17 cellular contexts compared by ENCODE assay signal in genomic region chr1:93700532-93701469, GRCh38. TPM values are rescaled to one million over a fixed set of nuclear protein-coding genes. Genes with fewer than 3 reads are reported as not detected.
A peak's percentile ranks its signal among the peaks of the same experiment; 100 is the strongest.
DNase-seq lines count a peak whose midpoint lies in the region; ATAC-seq and TF ChIP-seq lines count a peak whose summit lies in the region.
"Had no signal": no experiment of that assay in that cellular context is flagged by ENCODE, and none has a peak within 500 bp of the region (broad histone marks: within the 10 kb centered on the region; RNA-seq: fewer than 3 reads in every experiment).

No MANE protein-coding gene starts in this region.

- TSS peak; percentile 90 for BruUV-seq in HCT116 (replicated peaks; lab: Mats Ljungman, UMichigan)

- no peaks in the 10 kb centered on the region for H3K36me3 ChIP-seq in HCT116 (ENCODE audit: control insufficient read depth in 1 of 2, insufficient read depth in 2 of 2, low read length in 2 of 2)
- no peaks in the 10 kb centered on the region for H3K36me3 ChIP-seq in SJSA1
- no peaks in the 10 kb centered on the region for H3K36me3 ChIP-seq in esophagus squamous epithelium
- H3K36me3 ChIP-seq in sigmoid colon: no peaks in the 10 kb centered on the region

- peak overlapping the region; percentile 73 for H3K9ac ChIP-seq in HCT116 (ENCODE audit: low read length)
- H3K9ac ChIP-seq: KMS-11 had no signal

- TF ChIP-seq CTCF in HCT116 (IDR thresholded peaks at IDR 0.05 in 2 of 3, conservative IDR thresholded peaks at IDR 0.05 in 1 of 3; ENCODE audit: borderline replicate concordance in 1 of 3, insufficient read depth in 1 of 3, low read depth in 2 of 3, low read length in 2 of 3): no peak
- no peak for TF ChIP-seq CTCF in esophagus squamous epithelium (IDR thresholded peaks at IDR 0.05)
- no peak for TF ChIP-seq CTCF in sigmoid colon (IDR thresholded peaks at IDR 0.05)

- CTCF ChIA-PET in HCT116 (lab: Charles Lee): no interaction called here

- WGBS in esophagus squamous epithelium, 2 donors: 88 to 93% methylated on average over 12 to 17 of the region's 22 CpGs
- 93 to 95% methylated on average over 22 of the region's 22 CpGs for WGBS in sigmoid colon, 2 donors

- no peaks in the 10 kb centered on the region for H3K79me2 ChIP-seq in HCT116 (ENCODE audit: insufficient read depth, low read length)

- no peak for TF ChIP-seq RAD21 in HCT116 (IDR thresholded peaks at IDR 0.05; ENCODE audit: low read depth)

- no peak for DNase-seq in HCT116 (ENCODE audit: low read depth, low spot score)
- no peak for DNase-seq in SJSA1 (ENCODE audit: low read depth in 1 of 2, low spot score in 2 of 2)
- DNase-seq in esophagus squamous epithelium (lab: John Stamatoyannopoulos, UW): no peak
- peak; percentile 60 for DNase-seq in sigmoid colon
- no peak for DNase-seq in activated gamma-delta T cell treated with Interleukin-2 at 50 U/mL for 16 hours
- DNase-seq in T1000 (lab: John Stamatoyannopoulos, UW): no peak
- DNase-seq in superior temporal gyrus (ENCODE audit: extremely low spot score): no peak
- no peak for DNase-seq in HK-2 (ENCODE audit: unreplicated experiment)
- DNase-seq: hippocampal formation; midbrain; NCI-H1105 treated with DMSO at 0.1 percent for 48 hours; NCI-H2227 treated with DMSO at 0.1 percent for 48 hours; nucleus accumbens; SHP77; stimulated activated CD4-positive, alpha-beta T cell treated with anti-CD3 and anti-CD28 coated beads, Interleukin-4, amount 100 ng/mL, for 4 hours had no signal

- H3K27ac ChIP-seq in HCT116 (ENCODE audit: low read depth, low read length): peak overlapping the region; percentile 74
- H3K27ac ChIP-seq in SJSA1: peak overlapping the region; percentile 93
- H3K27ac ChIP-seq in esophagus squamous epithelium: peak overlapping the region; percentile 11 to 78 (median 50)
- peak overlapping the region in 1 of 4 donors; percentile 45 for H3K27ac ChIP-seq in sigmoid colon
- H3K27ac ChIP-seq: HL-60, KMS-11 had no signal

- RAD21 ChIA-PET in HCT116 (lab: Charles Lee; ENCODE audit: low non-redundant PET in 1 of 2, low total read pairs in 2 of 2, uncharacterized antibody in 2 of 2, unreplicated experiment in 2 of 2): no interaction called here

- H3K4me2 ChIP-seq in HCT116 (ENCODE audit: low read length): peak overlapping the region; percentile 71
- H3K4me2 ChIP-seq: KMS-11 had no signal

- POLR2A ChIA-PET in HCT116 (lab: Charles Lee): interaction anchor here (0.5 to 1.0 kb wide), 2 partner anchors 10 to 339 kb away, joined by 3 read pairs; no protein-coding TSS in a partner anchor

- H3K9me3 ChIP-seq in HCT116 (ENCODE audit: control insufficient read depth in 1 of 2, insufficient read depth in 1 of 2, low read depth in 1 of 2, low read length in 2 of 2): no peaks in the 10 kb centered on the region
- H3K9me3 ChIP-seq in SJSA1 (replicated peaks): no peaks in the 10 kb centered on the region
- H3K9me3 ChIP-seq in esophagus squamous epithelium: no peaks in the 10 kb centered on the region
- H3K9me3 ChIP-seq in sigmoid colon: no peaks in the 10 kb centered on the region

- H3K27me3 ChIP-seq in HCT116 (ENCODE audit: insufficient read depth, low read length) (no peaks in the 10 kb centered on the region), SJSA1 (replicated peaks) (no peaks in the 10 kb centered on the region), esophagus squamous epithelium (no peaks in the 10 kb centered on the region), sigmoid colon (no peaks in the 10 kb centered on the region)

- H3K9me2 ChIP-seq in HCT116 (ENCODE audit: insufficient read depth): no peaks in the 10 kb centered on the region

- H3K4me1 ChIP-seq in HCT116 (ENCODE audit: control insufficient read depth in 1 of 2, insufficient read depth in 2 of 2, low read length in 2 of 2) (peaks cover 34 to 96% of the 10 kb centered on the region in 2 experiments), SJSA1 (replicated peaks) (peaks cover 54% of the 10 kb centered on the region), esophagus squamous epithelium (peaks cover 12 to 61% (median 12%) of the 10 kb centered on the region in 3 donors), sigmoid colon (peaks cover 0 to 15% (median 5%) of the 10 kb centered on the region in 4 donors)

- TF ChIP-seq POLR2A in HCT116 (IDR thresholded peaks at IDR 0.05; ENCODE audit: borderline replicate concordance, extremely low read depth, insufficient read depth, insufficient read length) (no peak), esophagus squamous epithelium (IDR thresholded peaks at IDR 0.05) (no peak), sigmoid colon (IDR thresholded peaks at IDR 0.05) (no peak)

- ATAC-seq in HCT116: no peak; the same call in 1 of the 2 replicates

- H4K20me1 ChIP-seq in HCT116 (ENCODE audit: insufficient read depth): no peaks in the 10 kb centered on the region

- no peak overlapping the region for H2AFZ ChIP-seq in HCT116 (ENCODE audit: low read depth, low read length, poor library complexity, severe bottlenecking)

- intact Hi-C loops in HCT116 (cut with micrococcal nuclease) (loop anchor here (5.0 kb wide), 1 partner anchor 76 kb away; no protein-coding TSS in a partner anchor), esophagus squamous epithelium (cut with DNase I) (no loop called here), sigmoid colon (cut with DNase I) (no loop called here)

- 0 out of 4 replicates have a peak overlapping the region, but pooled peaks of 1 of the 2 experiments have one; percentile 6 for H3K4me3 ChIP-seq in HCT116 (replicated peaks in 1 of 2; ENCODE audit: low read depth in 1 of 2, low read length in 2 of 2)
- H3K4me3 ChIP-seq in SJSA1: no peak overlapping the region
- no peak overlapping the region for H3K4me3 ChIP-seq in esophagus squamous epithelium
- no peak overlapping the region for H3K4me3 ChIP-seq in sigmoid colon

- TF ChIP-seq EP300 in sigmoid colon (IDR thresholded peaks at IDR 0.05): no peak

TF ChIP-seq in HCT116, 20 proteins besides CTCF, POLR2A, EP300 and RAD21:
- TF ChIP-seq ZFX (IDR thresholded peaks at IDR 0.05) (no peak), CBX3 (IDR thresholded peaks at IDR 0.05; ENCODE audit: low read depth) (no peak), FOSL1 (IDR thresholded peaks at IDR 0.05; ENCODE audit: low read depth) (no peak), JUND (IDR thresholded peaks at IDR 0.05) (no peak), SRF (IDR thresholded peaks at IDR 0.05; ENCODE audit: low read depth) (no peak), MAX (IDR thresholded peaks at IDR 0.05) (no peak), POLR2AphosphoS5 (IDR thresholded peaks at IDR 0.05; ENCODE audit: low read depth, low read length) (no peak), ELF1 (IDR thresholded peaks at IDR 0.05; ENCODE audit: borderline replicate concordance, low read depth) (no peak)

RNA-seq across cellular contexts. Expression of gene BCAR3, which starts 19.2 kb away (rescaled TPM):
- total RNA-seq in HCT116 (2021; ENCODE audit: unreplicated experiment): 24.5 TPM
- 43.6 and 47.9 TPM in 2 replicates for polyA plus RNA-seq in HCT116 (2012)
- total RNA-seq in SJSA1 (2014; rRNA removed; shearing (Covaris generic)): 49.5 and 50.4 TPM in 2 replicates
- total RNA-seq in esophagus squamous epithelium: 10 to 100 TPM in 1 of 4 donors, 1 to 10 TPM in 3; 6.9 to 17.5 (median 9.4) TPM
- 10 to 100 TPM; 12.3 to 22.1 (median 18.2) TPM for total RNA-seq in sigmoid colon
- 10 to 100 TPM; 24.8 to 43.2 (median 39.5) TPM for polyA plus RNA-seq in sigmoid colon
